In the genomic region with DNA sequence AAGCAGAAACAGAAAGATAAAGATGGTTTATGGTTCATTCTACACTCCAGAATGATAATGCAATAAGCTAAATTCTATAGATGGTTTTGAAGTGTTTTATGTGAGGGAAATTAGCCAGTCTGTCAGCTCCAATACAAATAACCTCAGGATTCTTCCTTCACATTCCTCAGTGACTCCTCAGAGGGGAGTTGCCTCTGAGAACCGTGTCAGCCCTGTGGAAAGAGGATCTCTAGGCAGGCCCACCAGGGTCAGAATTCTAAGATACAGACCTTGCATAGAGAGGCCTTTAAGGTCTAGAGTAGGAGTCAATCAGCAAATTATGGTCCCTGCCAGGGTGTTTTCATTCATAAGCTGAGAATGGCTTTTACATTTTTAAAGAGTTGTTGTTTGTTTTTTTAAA, we compare ENCODE assay signal across 10 cellular contexts. TPM values are rescaled to one million over a fixed set of nuclear protein-coding genes. Genes with fewer than 3 reads are reported as not detected.
DNase-seq lines count a peak whose midpoint lies in the region; ATAC-seq, FAIRE-seq and TF ChIP-seq lines count a peak whose summit lies in the region.
"Had no signal": no experiment of that assay in that cellular context is flagged by ENCODE, and none has a peak within 500 bp of the region (broad histone marks: within the 10 kb centered on the region; RNA-seq: fewer than 3 reads in every experiment).

No MANE protein-coding gene starts in this region.

- FAIRE-seq in HepG2 (lab: Jason Lieb, UNC) = no peak
- FAIRE-seq: small intestine had no signal

- H2AFZ ChIP-seq in HepG2 (ENCODE audit: low read length) = no peak overlapping the region

- H3K4me2 ChIP-seq in HepG2 (ENCODE audit: low read depth, low read length) = no peak overlapping the region

- CTCF ChIA-PET in HepG2 (lab: Yijun Ruan, JAX; ENCODE audit: low intra/inter-chr PET ratio, low total read pairs) = no interaction called here

- DNase-seq in right lobe of liver (no peak), HepG2 (ENCODE audit: low spot score) (no peak), dermis blood vessel endothelial cell (peak; percentile 63), aorta (no peak), spleen (no peak), posterior cingulate gyrus (no peak), cerebellum (ENCODE audit: low spot score) (no peak)
- DNase-seq: SIG-M5, small intestine had no signal

- H3K9me3 ChIP-seq in right lobe of liver = no peaks in the 10 kb centered on the region
- H3K9me3 ChIP-seq in HepG2 (ENCODE audit: low read length) = no peaks in the 10 kb centered on the region
- no peaks in the 10 kb centered on the region for H3K9me3 ChIP-seq in muscle layer of colon (ENCODE audit: low read length)
- no peaks in the 10 kb centered on the region for H3K9me3 ChIP-seq in aorta (ENCODE audit: control insufficient read depth, low read length)
- no peaks in the 10 kb centered on the region for H3K9me3 ChIP-seq in spleen

- H3K79me2 ChIP-seq in HepG2 (ENCODE audit: insufficient read depth, low read length) = peaks cover under 1% of the 10 kb centered on the region

- ATAC-seq in right lobe of liver = no peak
- ATAC-seq in HepG2 = no peak
- ATAC-seq in aorta (ENCODE audit: low FRiP score) = no peak

- TF ChIP-seq EP300 in HepG2 (IDR thresholded peaks at IDR 0.05; ENCODE audit: low read depth in 2 of 2, low read length in 2 of 2) (no peak), HepG2 (CRISPR knock-in tag; IDR thresholded peaks at IDR 0.05; ENCODE audit: borderline replicate concordance) (no peak)

- in situ Hi-C loops in HepG2 (cut with HindIII; ENCODE audit: extremely low pct_ligation_motif_present, low pct_unique_long_range_greater_than_20kb) = no loop called here

- TF ChIP-seq RAD21 in HepG2 (CRISPR knock-in tag; IDR thresholded peaks at IDR 0.05) = no peak

- H3K4me1 ChIP-seq in right lobe of liver = peaks cover 0 to 39% (median 25%) of the 10 kb centered on the region in 4 donors
- peaks cover 55% of the 10 kb centered on the region for H3K4me1 ChIP-seq in HepG2 (ENCODE audit: insufficient read depth, low read length)
- H3K4me1 ChIP-seq in muscle layer of colon (ENCODE audit: insufficient read depth, low read length) = peaks cover 88% of the 10 kb centered on the region
- H3K4me1 ChIP-seq in aorta (ENCODE audit: control insufficient read depth in 1 of 2, insufficient read depth in 2 of 2, low read length in 2 of 2) = peaks cover 21 to 41% of the 10 kb centered on the region in 2 donors
- peaks cover 0 to 38% (median 8%) of the 10 kb centered on the region in 6 donors for H3K4me1 ChIP-seq in spleen

- no peaks in the 10 kb centered on the region; the same call in 1 of the 2 replicates for H4K20me1 ChIP-seq in HepG2 (ENCODE audit: insufficient read depth, low read length)

- H3K27ac ChIP-seq in right lobe of liver (peak overlapping the region in 2 of 3 donors; percentile 21 to 49), HepG2 (ENCODE audit: extremely low read length, insufficient read depth, low read length) (no peak overlapping the region), muscle layer of colon (ENCODE audit: low read depth, low read length) (peak overlapping the region; percentile 83), aorta (ENCODE audit: low read depth in 1 of 2, low read length in 2 of 2) (peak overlapping the region; percentile 82 to 93), spleen (peak overlapping the region in 3 of 8 donors; percentile 5 to 65 (median 20))

- TF ChIP-seq CTCF in right lobe of liver (IDR thresholded peaks at IDR 0.05) = no peak
- no peak for TF ChIP-seq CTCF in HepG2 (CRISPR knock-in tag; IDR thresholded peaks at IDR 0.05)
- no peak for TF ChIP-seq CTCF in spleen (IDR thresholded peaks at IDR 0.05 in 8 of 11, conservative IDR thresholded peaks at IDR 0.05 in 3 of 11)

- intact Hi-C loops in right lobe of liver (cut with DNase I) (no loop called here), HepG2 (cut with micrococcal nuclease; ENCODE audit: unreplicated experiment) (no loop called here), aorta (cut with DNase I) (no loop called here), spleen (cut with DNase I; ENCODE audit: low total_unique reads) (no loop called here), posterior cingulate gyrus (cut with DNase I) (no loop called here)

- H3K27me3 ChIP-seq in right lobe of liver (no peaks in the 10 kb centered on the region), HepG2 (ENCODE audit: control insufficient read depth in 1 of 2, insufficient read depth in 2 of 2, low read length in 2 of 2) (no peaks in the 10 kb centered on the region), muscle layer of colon (ENCODE audit: control insufficient read depth in 1 of 2, insufficient read depth in 2 of 2, low read length in 2 of 2) (no peaks in the 10 kb centered on the region), aorta (ENCODE audit: control insufficient read depth in 1 of 2, insufficient read depth in 2 of 2, low read length in 1 of 2) (no peaks in the 10 kb centered on the region), spleen (replicated peaks in 1 of 7) (no peaks in the 10 kb centered on the region)

- H3K36me3 ChIP-seq in right lobe of liver (no peaks in the 10 kb centered on the region), HepG2 (replicated peaks in 1 of 2; ENCODE audit: control insufficient read depth in 1 of 2, insufficient read depth in 2 of 2, low read length in 2 of 2) (no peaks in the 10 kb centered on the region), muscle layer of colon (ENCODE audit: insufficient read depth, low read length) (no peaks in the 10 kb centered on the region), aorta (ENCODE audit: control insufficient read depth in 1 of 2, insufficient read depth in 2 of 2, low read length in 1 of 2) (no peaks in the 10 kb centered on the region), spleen (no peaks in the 10 kb centered on the region)

- H3K4me3 ChIP-seq in right lobe of liver = no peak overlapping the region
- no peak overlapping the region for H3K4me3 ChIP-seq in HepG2 (replicated peaks in 1 of 3; ENCODE audit: insufficient read depth in 1 of 3, low read depth in 2 of 3, low read length in 3 of 3)
- H3K4me3 ChIP-seq in muscle layer of colon (ENCODE audit: low read depth in 1 of 2, low read length in 2 of 2) = no peak overlapping the region
- no peak overlapping the region for H3K4me3 ChIP-seq in aorta (ENCODE audit: low read length in 2 of 2)
- no peak overlapping the region for H3K4me3 ChIP-seq in spleen

- TF ChIP-seq POLR2A in right lobe of liver (IDR thresholded peaks at IDR 0.05) (no peak), HepG2 (IDR thresholded peaks at IDR 0.05; ENCODE audit: insufficient read depth in 1 of 2, low read depth in 2 of 2, low read length in 2 of 2) (no peak), spleen (IDR thresholded peaks at IDR 0.05) (no peak)

- no TSS peak for BruUV-seq in HepG2 (replicated peaks; lab: Mats Ljungman, UMichigan)

- H3K9ac ChIP-seq in HepG2 (ENCODE audit: insufficient read depth, low read depth, low read length) (no peak overlapping the region), muscle layer of colon (ENCODE audit: low read length) (no peak overlapping the region)

- POLR2A ChIA-PET in HepG2 (lab: Yijun Ruan, JAX) = interaction anchor here (2.2 kb wide), 1 partner anchor 355 kb away, joined by 8 read pairs; a partner anchor contains a TSS

- 36% methylated on average over 1 of the region's 1 CpG for WGBS in right lobe of liver (ENCODE audit: insufficient coverage, low coverage, low lambda C conversion rate, missing lambda C conversion rate)
- WGBS in HepG2 (ENCODE audit: low lambda C conversion rate) = 13% methylated on average over 1 of the region's 1 CpG
- WGBS in aorta, 2 donors = 0% methylated on average over 1 of the region's 1 CpG
- 31 to 46% (median 39%) methylated on average over 1 of the region's 1 CpG for WGBS in spleen, 5 donors

TF ChIP-seq in HepG2, 621 proteins besides CTCF, POLR2A, EP300 and RAD21 (continues in another document):
- TF ChIP-seq CEBPG (CRISPR knock-in tag; IDR thresholded peaks at IDR 0.05) (no peak), KLF13 (CRISPR knock-in tag; IDR thresholded peaks at IDR 0.05) (no peak), RXRA (CRISPR knock-in tag; IDR thresholded peaks at IDR 0.05) (no peak)

RNA-seq across cellular contexts. Expression of a gene that starts 26.6 kb away (rescaled TPM):
- total RNA-seq in right lobe of liver = 10 to 100 TPM in 2 of 6 experiments, 1 to 10 TPM in 4; 6.0 to 12.9 (median 9.1) TPM
- 2.3 and 3.3 TPM in 2 replicates for total RNA-seq in HepG2 (2016; rRNA removed; fragmentation: Illumina TruSeq; extraction: Trizol)
- 1.1 and 1.7 TPM in 2 replicates for total RNA-seq in HepG2 (2016; cell fraction: cytosol; rRNA removed; fragmentation: Illumina TruSeq; extraction: Trizol; ENCODE audit: low read depth)
- total RNA-seq in HepG2 (2016; cell fraction: insoluble cytoplasmic fraction; rRNA removed; fragmentation: Illumina TruSeq; extraction: Trizol) = 1.9 and 3.8 TPM in 2 replicates
- 3.6 and 4.7 TPM in 2 replicates for total RNA-seq in HepG2 (2016; cell fraction: membrane; rRNA removed; fragmentation: Illumina TruSeq; extraction: Trizol)
- total RNA-seq in HepG2 (2016; cell fraction: nucleus; rRNA removed; fragmentation: Illumina TruSeq; extraction: Trizol) = 3.3 and 4.1 TPM in 2 replicates
- polyA plus RNA-seq in HepG2 (2011; rRNA removed) = 2.8 and 3.7 TPM in 2 replicates
- polyA plus RNA-seq in HepG2 (2011; cell fraction: cytosol; rRNA removed) = 1.7 and 2.1 TPM in 2 replicates
- 11.7 and 15.3 TPM in 2 replicates for polyA plus RNA-seq in HepG2 (2011; cell fraction: nucleus; rRNA removed)
- 1.9 and 2.4 TPM in 2 replicates for polyA plus RNA-seq in HepG2 (2012)
- polyA plus RNA-seq in HepG2 (2016; cell fraction: cytosol; fragmentation: Illumina TruSeq; extraction: Trizol; ENCODE audit: low read depth) = 0.12 and 0.19 TPM in 2 replicates
- 1.8 and 2.2 TPM in 2 replicates for polyA plus RNA-seq in HepG2 (2016; cell fraction: insoluble cytoplasmic fraction; fragmentation: Illumina TruSeq; extraction: Trizol; ENCODE audit: low read depth)
- polyA plus RNA-seq in HepG2 (2016; cell fraction: membrane; fragmentation: Illumina TruSeq; extraction: Trizol; ENCODE audit: low read depth) = 0.34 and 0.43 TPM in 2 replicates
- 7.4 and 7.8 TPM in 2 replicates for polyA plus RNA-seq in HepG2 (2016; cell fraction: nucleus; fragmentation: Illumina TruSeq; extraction: Trizol; ENCODE audit: insufficient read depth, low read depth)
- 25.2 and 27.1 TPM in 2 replicates for polyA minus RNA-seq in HepG2 (2011; rRNA and poly(A)+ RNA removed; ENCODE audit: low replicate concordance)
- 4.6 and 4.7 TPM in 2 replicates for polyA minus RNA-seq in HepG2 (2011; cell fraction: cytosol; rRNA and poly(A)+ RNA removed)
- polyA minus RNA-seq in HepG2 (2011; cell fraction: nucleus; rRNA and poly(A)+ RNA removed) = 5.7 and 6.6 TPM in 2 replicates
- total RNA-seq in dermis blood vessel endothelial cell = 15.8 and 24.5 TPM in 2 replicates
- total RNA-seq in aorta = 100 to 1,000 TPM in 1 of 2 donors, 10 to 100 TPM in 1; 65.8 to 112 TPM
- polyA plus RNA-seq in aorta = 10 to 100 TPM; 11.0 to 58.3 TPM
- total RNA-seq in spleen = 10 to 100 TPM; 11.5 to 41.9 (median 15.0) TPM
- polyA plus RNA-seq in spleen = 10 to 100 TPM in 1 of 3 donors, 1 to 10 TPM in 2; 2.5 to 12.1 (median 5.3) TPM
- 39.3 TPM for total RNA-seq in cerebellum
